ENCODE assay signal across 27 cellular contexts in the genomic region with DNA sequence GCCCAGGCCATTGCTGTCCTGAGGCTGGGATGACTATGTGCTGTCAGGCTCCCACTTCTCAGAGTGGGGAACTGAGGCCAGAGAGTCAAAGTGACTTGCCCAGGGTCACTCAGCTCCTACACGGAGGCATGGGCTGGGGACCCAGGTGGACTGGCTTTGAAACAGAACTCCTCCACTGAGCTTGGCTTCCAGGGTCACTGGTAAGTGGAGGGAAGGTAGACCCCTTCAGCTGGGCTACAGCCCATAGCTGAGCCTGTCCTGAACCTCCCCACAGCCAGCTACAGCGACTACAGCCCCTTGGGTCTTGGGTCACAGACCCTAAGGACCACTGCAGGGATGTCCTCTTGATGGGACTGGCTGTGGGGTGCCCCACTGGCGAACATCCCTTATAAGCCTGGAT.
"Had no signal": no experiment of that assay in that cellular context is flagged by ENCODE, and none has a peak within 500 bp of the region (broad histone marks: within the 10 kb centered on the region; RNA-seq: fewer than 3 reads in every experiment).

No MANE protein-coding gene starts in this region.

- DNase-seq: activated CD4-positive, alpha-beta memory T cell treated with anti-CD3 and anti-CD28 coated beads for 36 hours; activated CD4-positive, alpha-beta T cell treated with anti-CD3 and anti-CD28 coated beads, Interleukin-2, amount 10 ng/mL, durations not matched to agents 7 days and 5 days; activated CD4-positive, CD25-positive, alpha-beta regulatory T cell; activated CD8-positive, alpha-beta memory T cell treated with anti-CD3 and anti-CD28 coated beads for 24 hours; activated effector memory CD4-positive, alpha-beta T cell treated with anti-CD3 and anti-CD28 coated beads, Interleukin-2, amount 50 U/mL, for 16 hours; activated naive CD4-positive, alpha-beta T cell treated with Interleukin-2 at 50 U/mL for 16 hours; activated naive CD8-positive, alpha-beta T cell treated with anti-CD3 and anti-CD28 coated beads for 36 hours; brain microvascular endothelial cell; NCI-H1092; NCI-H1417; NCI-H1930; NCI-H2107; NCI-H2171 treated with DMSO at 0.1 percent for 48 hours; NCI-H510A treated with DMSO at 0.1 percent for 48 hours; NCI-H69; NK-92 treated with Interleukin-12 subunit alpha and Interleukin-12 subunit beta, amount 100 ng/mL, for 24 hours; OCI-M1; RPMI8226; SJCRH30; SK-N-SH; T-helper 1 cell had no signal

- ATAC-seq: Panc1, Right ventricle myocardium inferior had no signal

- H3K9ac ChIP-seq: KMS-11, SK-N-SH had no signal

- H3K27ac Mint-ChIP-seq: activated CD4-positive, alpha-beta memory T cell treated with anti-CD3 and anti-CD28 coated beads for 36 hours; activated CD4-positive, alpha-beta T cell treated with anti-CD3 and anti-CD28 coated beads, Interleukin-2, amount 10 ng/mL, durations not matched to agents 7 days and 5 days; activated naive CD8-positive, alpha-beta T cell treated with anti-CD3 and anti-CD28 coated beads for 36 hours; IgD-negative memory B cell had no signal

- H3K4me1 ChIP-seq: SJCRH30 had no signal

- H3K27me3 Mint-ChIP-seq: activated CD4-positive, alpha-beta memory T cell treated with anti-CD3 and anti-CD28 coated beads for 36 hours; activated CD4-positive, alpha-beta T cell treated with anti-CD3 and anti-CD28 coated beads, Interleukin-2, amount 10 ng/mL, durations not matched to agents 7 days and 5 days; activated naive CD8-positive, alpha-beta T cell treated with anti-CD3 and anti-CD28 coated beads for 36 hours; IgD-negative memory B cell had no signal

- H3K4me3 Mint-ChIP-seq: activated CD4-positive, alpha-beta memory T cell treated with anti-CD3 and anti-CD28 coated beads for 36 hours; activated CD4-positive, alpha-beta T cell treated with anti-CD3 and anti-CD28 coated beads, Interleukin-2, amount 10 ng/mL, durations not matched to agents 7 days and 5 days; activated naive CD8-positive, alpha-beta T cell treated with anti-CD3 and anti-CD28 coated beads for 36 hours; IgD-negative memory B cell had no signal

- H3K4me3 ChIP-seq: cardiac muscle cell, SJCRH30 had no signal

- H3K4me1 Mint-ChIP-seq: activated CD4-positive, alpha-beta T cell treated with anti-CD3 and anti-CD28 coated beads, Interleukin-2, amount 10 ng/mL, durations not matched to agents 7 days and 5 days; activated naive CD8-positive, alpha-beta T cell treated with anti-CD3 and anti-CD28 coated beads for 36 hours; IgD-negative memory B cell had no signal

- H3K27me3 ChIP-seq: brain microvascular endothelial cell, cardiac muscle cell, SJCRH30 had no signal

- H3K27ac ChIP-seq: brain microvascular endothelial cell, cardiac muscle cell, KMS-11, SJCRH30, VCaP had no signal

- H3K9me3 ChIP-seq: SK-N-SH had no signal

- H3K4me2 ChIP-seq: KMS-11, SK-N-SH had no signal

- H3K36me3 ChIP-seq: cardiac muscle cell, SJCRH30 had no signal
